ENCODE assay signal across 12 cellular contexts in the genomic region with DNA sequence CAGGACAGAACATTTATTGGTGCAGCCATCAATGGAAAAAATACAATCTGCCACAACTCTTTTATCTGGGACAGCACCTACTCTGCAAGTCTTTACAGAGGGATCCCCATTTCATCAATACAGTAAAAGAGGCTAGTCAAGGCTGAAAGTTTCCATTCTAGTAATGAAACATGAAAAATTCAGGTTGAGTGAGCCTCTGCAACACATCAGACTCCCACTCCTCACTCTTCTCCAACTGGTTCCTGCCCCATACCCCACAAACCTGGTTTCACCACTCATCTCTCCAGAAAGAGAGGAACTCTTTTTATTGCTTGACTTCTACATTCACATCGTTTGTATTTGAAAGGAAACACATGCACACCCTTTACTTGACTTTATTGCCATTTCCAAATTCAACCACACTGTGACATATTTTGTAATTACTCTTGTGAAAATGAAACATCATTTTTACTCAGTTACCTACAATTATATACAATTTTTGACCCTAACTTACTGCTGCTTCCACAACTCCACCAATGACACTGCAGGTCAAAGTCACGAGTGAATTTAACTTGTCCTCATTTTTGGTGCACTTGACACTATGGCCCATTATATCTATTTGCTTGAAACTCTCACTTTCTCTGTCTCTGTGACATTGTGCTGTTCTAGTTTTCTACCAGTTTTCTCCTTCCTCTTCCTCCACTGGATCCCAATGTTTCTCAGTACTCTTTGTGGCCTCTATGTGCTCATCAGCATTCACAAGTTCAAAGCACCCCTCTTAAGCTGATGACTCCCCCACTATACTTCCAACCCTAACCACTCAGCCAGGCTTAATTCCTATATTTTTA.
DNase-seq lines count a peak whose midpoint lies in the region; ATAC-seq lines count a peak whose summit lies in the region.
"Had no signal": no experiment of that assay in that cellular context is flagged by ENCODE, and none has a peak within 500 bp of the region (broad histone marks: within the 10 kb centered on the region; RNA-seq: fewer than 3 reads in every experiment).

No MANE protein-coding gene starts in this region.

- ATAC-seq in GM19463 (IDR thresholded peaks at IDR 0.05; ENCODE audit: unreplicated experiment) (peak; percentile 54), HG03442 (IDR thresholded peaks at IDR 0.05; ENCODE audit: unreplicated experiment) (peak; percentile 44), HG03460 (IDR thresholded peaks at IDR 0.05; ENCODE audit: unreplicated experiment) (no peak), HG03135 (IDR thresholded peaks at IDR 0.05; ENCODE audit: unreplicated experiment) (no peak)

- peak; percentile 38 to 39 for DNase-seq in activated T-cell treated with anti-CD3 and anti-CD28 coated beads, Interleukin-2, amount 50 U/mL, for 48 hours
- no peak for DNase-seq in activated T-cell treated with anti-CD3 and anti-CD28 coated beads, Interleukin-2, amount 50 U/mL, for 1 hour
- peak; percentile 41 for DNase-seq in stimulated activated CD8-positive, alpha-beta memory T cell treated with anti-CD3 and anti-CD28 coated beads, Interleukin-4, amount 100 ng/mL, for 48 hours
- DNase-seq in iPS-NIHi7 (ENCODE audit: extremely low spot score): no peak
- DNase-seq: activated effector memory CD4-positive, alpha-beta T cell treated with Interleukin-2 at 50 U/mL for 16 hours; H9; MM.1S; NCI-H446 had no signal

Comparison
In these comparisons a context has a peak if more than half of its experiments do, and no peak if none do; other contexts are left out.
1. DNase-seq: peak in activated T-cell treated with anti-CD3 and anti-CD28 coated beads, Interleukin-2, amount 50 U/mL, for 48 hours (2 of 2) and stimulated activated CD8-positive, alpha-beta memory T cell treated with anti-CD3 and anti-CD28 coated beads, Interleukin-4, amount 100 ng/mL, for 48 hours (single experiment); none in activated T-cell treated with anti-CD3 and anti-CD28 coated beads, Interleukin-2, amount 50 U/mL, for 1 hour (single experiment) and iPS-NIHi7 (single experiment).
2. ATAC-seq: peak in GM19463 (single experiment) and HG03442 (single experiment); none in HG03460 (single experiment) and HG03135 (single experiment).